ENCODE assay signal across 9 cellular contexts in genomic region chr14:59358105-59358504, GRCh38.
DNase-seq lines count a peak whose midpoint lies in the region; TF ChIP-seq lines count a peak whose summit lies in the region.
"Had no signal": no experiment of that assay in that cellular context is flagged by ENCODE, and none has a peak within 500 bp of the region (broad histone marks: within the 10 kb centered on the region; RNA-seq: fewer than 3 reads in every experiment).

No MANE protein-coding gene starts in this region.

- peak overlapping the region; percentile 49 for H3K27ac ChIP-seq in muscle layer of duodenum (ENCODE audit: low read length)

- no peak for TF ChIP-seq CTCF in epithelial cell of proximal tubule (conservative IDR thresholded peaks at IDR 0.05; ENCODE audit: low read depth, low read length)

- H3K36me3 ChIP-seq in NT2/D1 (ENCODE audit: insufficient read depth, insufficient read length, low read length) (peaks cover 10% of the 10 kb centered on the region), muscle layer of duodenum (ENCODE audit: control insufficient read depth in 1 of 2, insufficient read depth in 2 of 2, low read length in 2 of 2) (peaks cover 17 to 26% of the 10 kb centered on the region in 2 donors)

- no peaks in the 10 kb centered on the region for H3K27me3 ChIP-seq in NT2/D1 (ENCODE audit: insufficient read depth, insufficient read length)
- no peaks in the 10 kb centered on the region for H3K27me3 ChIP-seq in muscle layer of duodenum (ENCODE audit: low read depth, low read length)

- H3K9me3 ChIP-seq in NT2/D1 (ENCODE audit: insufficient read depth, low read length) (no peaks in the 10 kb centered on the region), muscle layer of duodenum (ENCODE audit: control insufficient read depth in 1 of 2, low read length in 2 of 2) (no peaks in the 10 kb centered on the region)

- DNase-seq in EL: peak; percentile 84
- DNase-seq in NT2/D1 (ENCODE audit: low read depth, low spot score): peak; percentile 63
- peak; percentile 78 for DNase-seq in epithelial cell of proximal tubule (ENCODE audit: low read depth)
- no peak for DNase-seq in NCI-H345 (lab: John Stamatoyannopoulos, UW)
- no peak for DNase-seq in effector CD8-positive, alpha-beta T cell (lab: John Stamatoyannopoulos, UW)
- no peak for DNase-seq in inferior parietal cortex (ENCODE audit: extremely low spot score)
- DNase-seq in germinal center (ENCODE audit: low spot score): no peak
- DNase-seq: activated CD4-positive, alpha-beta T cell treated with anti-CD3 and anti-CD28 coated beads, Interleukin-2, amount 50 U/mL, for 1 hour had no signal

- H3K9ac ChIP-seq in NT2/D1 (ENCODE audit: insufficient read length, low read depth): no peak overlapping the region

- H3K4me3 ChIP-seq in NT2/D1 (ENCODE audit: insufficient read length, low read depth): no peak overlapping the region
- no peak overlapping the region for H3K4me3 ChIP-seq in epithelial cell of proximal tubule (ENCODE audit: low read depth, low read length)
- H3K4me3 ChIP-seq in muscle layer of duodenum (ENCODE audit: low read depth in 1 of 2, low read length in 2 of 2): no peak overlapping the region

- H3K4me1 ChIP-seq in NT2/D1 (ENCODE audit: insufficient read depth, insufficient read length) (no peaks in the 10 kb centered on the region), muscle layer of duodenum (ENCODE audit: control insufficient read depth in 1 of 2, insufficient read depth in 2 of 2, low read length in 2 of 2) (peaks cover 3 to 19% of the 10 kb centered on the region in 2 donors)

Comparison
In these comparisons a context has a peak if more than half of its experiments do, and no peak if none do; other contexts are left out.
1. DNase-seq: peak in EL (single experiment), NT2/D1 (single experiment) and epithelial cell of proximal tubule (single experiment); none in NCI-H345 (single experiment), effector CD8-positive, alpha-beta T cell (single experiment), inferior parietal cortex (single experiment) and germinal center (single experiment).